ENCODE assay signal across 16 cellular contexts in genomic region chr19:4416268-4416667, GRCh38. TPM values are rescaled to one million over a fixed set of nuclear protein-coding genes. Genes with fewer than 3 reads are reported as not detected.
DNase-seq lines count a peak whose midpoint lies in the region; ATAC-seq and TF ChIP-seq lines count a peak whose summit lies in the region.
"Had no signal": no experiment of that assay in that cellular context is flagged by ENCODE, and none has a peak within 500 bp of the region (broad histone marks: within the 10 kb centered on the region; RNA-seq: fewer than 3 reads in every experiment).

No MANE protein-coding gene starts in this region.

- H4K91ac ChIP-seq in mesenchymal stem cell (ENCODE audit: low read length): no peak overlapping the region

- H2BK12ac ChIP-seq in mesenchymal stem cell (ENCODE audit: low read length in 2 of 2): no peak overlapping the region

- no peaks in the 10 kb centered on the region for H3K27me3 Mint-ChIP-seq in activated CD4-positive, alpha-beta T cell treated with anti-CD3 and anti-CD28 coated beads, Interleukin-2, amount 10 ng/mL, durations not matched to agents 7 days and 5 days
- H3K27me3 Mint-ChIP-seq in brain (no peaks in the 10 kb centered on the region), type B pancreatic cell (no peaks in the 10 kb centered on the region)
- H3K27me3 Mint-ChIP-seq: B cell; CD4-positive, alpha-beta memory T cell; IgD-negative memory B cell had no signal

- no peak overlapping the region for H3K14ac ChIP-seq in mesenchymal stem cell (ENCODE audit: low read length in 2 of 2)

- no peak overlapping the region for H2BK15ac ChIP-seq in mesenchymal stem cell (ENCODE audit: low read depth, poor library complexity, severe bottlenecking)

- no peak for TF ChIP-seq POLR2A in GM18505 (IDR thresholded peaks at IDR 0.05; ENCODE audit: borderline replicate concordance, extremely low read depth, insufficient read depth, insufficient read length)

- 96% methylated on average over 9 of the region's 9 CpGs for WGBS in mesenchymal stem cell

- H3K9me3 Mint-ChIP-seq in activated CD4-positive, alpha-beta T cell treated with anti-CD3 and anti-CD28 coated beads, Interleukin-2, amount 10 ng/mL, durations not matched to agents 7 days and 5 days: no peaks in the 10 kb centered on the region
- H3K9me3 Mint-ChIP-seq in brain (no peaks in the 10 kb centered on the region), type B pancreatic cell (no peaks in the 10 kb centered on the region)
- H3K9me3 Mint-ChIP-seq: CD4-positive, alpha-beta memory T cell; IgD-negative memory B cell had no signal

- H3K18ac ChIP-seq in mesenchymal stem cell (ENCODE audit: low read depth in 1 of 2, low read length in 2 of 2): no peak overlapping the region

- peaks cover 31% of the 10 kb centered on the region for H3K36me3 Mint-ChIP-seq in activated CD4-positive, alpha-beta T cell treated with anti-CD3 and anti-CD28 coated beads, Interleukin-2, amount 10 ng/mL, durations not matched to agents 7 days and 5 days (ENCODE audit: low read depth)
- H3K36me3 Mint-ChIP-seq in brain: no peaks in the 10 kb centered on the region
- H3K36me3 Mint-ChIP-seq in type B pancreatic cell: peaks cover 6% of the 10 kb centered on the region

- H3K27me3 ChIP-seq in mesenchymal stem cell (ENCODE audit: control insufficient read depth in 1 of 2, insufficient read depth in 1 of 2, low read length in 2 of 2): no peaks in the 10 kb centered on the region

- no peaks in the 10 kb centered on the region for H3K9me3 ChIP-seq in mesenchymal stem cell (ENCODE audit: control insufficient read depth, low read length)

- no peaks in the 10 kb centered on the region for H3K4me1 ChIP-seq in mesenchymal stem cell (ENCODE audit: control insufficient read depth, insufficient read depth, low read depth, low read length)

- no peak overlapping the region for H4K8ac ChIP-seq in mesenchymal stem cell (ENCODE audit: low read length)

- no peak for TF ChIP-seq CTCF in brain (conservative IDR thresholded peaks at IDR 0.05)
- no peak for TF ChIP-seq CTCF in type B pancreatic cell (conservative IDR thresholded peaks at IDR 0.05)

- no peak overlapping the region for H3K4me3 Mint-ChIP-seq in activated CD4-positive, alpha-beta T cell treated with anti-CD3 and anti-CD28 coated beads, Interleukin-2, amount 10 ng/mL, durations not matched to agents 7 days and 5 days
- H3K4me3 Mint-ChIP-seq in brain (peak overlapping the region in 4 of 5 experiments; percentile 32 to 73 (median 67)), type B pancreatic cell (no peak overlapping the region)
- H3K4me3 Mint-ChIP-seq: B cell; CD4-positive, alpha-beta memory T cell; IgD-negative memory B cell had no signal

- CTCF ChIA-PET in activated CD4-positive, alpha-beta T cell treated with anti-CD3 and anti-CD28 coated beads, Interleukin-2, amount 10 ng/mL, durations not matched to agents 7 days and 5 days (lab: Charles Lee): interaction anchor here (1.7 to 9.5 kb wide), 2 partner anchors 13 to 15 kb away, joined by 5 to 52 read pairs; partner anchors contain the start of genes CHAF1A and SH3GL1

- no peak overlapping the region for H3K4me2 ChIP-seq in mesenchymal stem cell (ENCODE audit: low read length, poor library complexity, severe bottlenecking)
- H3K4me2 ChIP-seq: PC-9 had no signal

- H2AK5ac ChIP-seq in mesenchymal stem cell (ENCODE audit: low read length, severe bottlenecking): peak overlapping the region; percentile 33

- no peak overlapping the region for H3K23ac ChIP-seq in mesenchymal stem cell (ENCODE audit: low read length in 2 of 2)

- POLR2A ChIA-PET in activated CD4-positive, alpha-beta T cell treated with anti-CD3 and anti-CD28 coated beads, Interleukin-2, amount 10 ng/mL, durations not matched to agents 7 days and 5 days (lab: Charles Lee): no interaction called here

- no peak for DNase-seq in activated CD4-positive, alpha-beta T cell treated with anti-CD3 and anti-CD28 coated beads, Interleukin-2, amount 10 ng/mL, durations not matched to agents 7 days and 5 days
- DNase-seq in activated CD4-positive, alpha-beta T cell treated with anti-CD3 and anti-CD28 coated beads, Interleukin-2, amount 50 U/mL, for 48 hours: no peak
- DNase-seq in mesenchymal stem cell (no peak), type B pancreatic cell (ENCODE audit: extremely low spot score, unreplicated experiment) (no peak), amygdala (lab: John Stamatoyannopoulos, UW) (no peak), cortex of kidney (lab: John Stamatoyannopoulos, UW) (no peak)
- DNase-seq: CD4-positive, alpha-beta memory T cell; NCI-H1105; NCI-H1694; NCI-H524; PC-9 had no signal

- H3K27ac ChIP-seq in mesenchymal stem cell (ENCODE audit: low read length, poor library complexity, severe bottlenecking): no peak overlapping the region
- H3K27ac ChIP-seq: 22Rv1, PC-9 had no signal

- no peak overlapping the region for H2BK5ac ChIP-seq in mesenchymal stem cell (ENCODE audit: low read depth, low read length, poor library complexity, severe bottlenecking)

- H3K79me1 ChIP-seq in mesenchymal stem cell (replicated peaks; ENCODE audit: low read length, poor library complexity, severe bottlenecking): peaks cover 38% of the 10 kb centered on the region

- peak overlapping the region; percentile 32 for H3K27ac Mint-ChIP-seq in activated CD4-positive, alpha-beta T cell treated with anti-CD3 and anti-CD28 coated beads, Interleukin-2, amount 10 ng/mL, durations not matched to agents 7 days and 5 days
- H3K27ac Mint-ChIP-seq in brain: peak overlapping the region; percentile 76 to 97 (median 95)
- H3K27ac Mint-ChIP-seq in type B pancreatic cell: peak overlapping the region; percentile 38
- H3K27ac Mint-ChIP-seq: B cell; CD4-positive, alpha-beta memory T cell; IgD-negative memory B cell had no signal

- no peak overlapping the region for H3K4ac ChIP-seq in mesenchymal stem cell (ENCODE audit: low read depth in 1 of 2, low read length in 2 of 2)

- H3K4me1 Mint-ChIP-seq in activated CD4-positive, alpha-beta T cell treated with anti-CD3 and anti-CD28 coated beads, Interleukin-2, amount 10 ng/mL, durations not matched to agents 7 days and 5 days: no peaks in the 10 kb centered on the region
- H3K4me1 Mint-ChIP-seq in brain (peaks cover 36% of the 10 kb centered on the region), type B pancreatic cell (ENCODE audit: unreplicated experiment) (peaks cover 11% of the 10 kb centered on the region)
- H3K4me1 Mint-ChIP-seq: B cell had no signal

- ATAC-seq in GM18505 (IDR thresholded peaks at IDR 0.05; ENCODE audit: unreplicated experiment): no peak

- H3K36me3 ChIP-seq in mesenchymal stem cell (ENCODE audit: control insufficient read depth in 1 of 2, insufficient read depth in 2 of 2, low read depth in 1 of 2, low read length in 2 of 2): peaks cover 11 to 15% of the 10 kb centered on the region in 2 experiments

- H3K4me3 ChIP-seq in mesenchymal stem cell (ENCODE audit: insufficient read depth in 1 of 2, low read depth in 1 of 2, low read length in 2 of 2): no peak overlapping the region
- H3K4me3 ChIP-seq: PC-9 had no signal

- no peak overlapping the region for H2BK120ac ChIP-seq in mesenchymal stem cell (ENCODE audit: low read depth, low read length)

- no peak overlapping the region for H2AFZ ChIP-seq in mesenchymal stem cell (ENCODE audit: low read depth, low read length)
- H2AFZ ChIP-seq: PC-9 had no signal

- no peak overlapping the region for H3K9ac ChIP-seq in mesenchymal stem cell (ENCODE audit: low read length)

RNA-seq across cellular contexts. Expression of gene CHAF1A, which starts 13.8 kb away (rescaled TPM):
- 10 to 100 TPM; 77.1 to 83.7 TPM for total RNA-seq in activated CD4-positive, alpha-beta T cell treated with anti-CD3 and anti-CD28 coated beads, Interleukin-2, amount 10 ng/mL, durations not matched to agents 7 days and 5 days
- 36.3 TPM for polyA plus RNA-seq in brain (ENCODE audit: insufficient read depth, low read depth, low replicate concordance)
- 7.6 TPM for polyA plus RNA-seq in mesenchymal stem cell (2013, experiment 1 of 2)
- polyA plus RNA-seq in mesenchymal stem cell (2013, experiment 2 of 2): 6.3 TPM
- 25.7 and 46.3 TPM in 2 replicates for total RNA-seq in type B pancreatic cell (ENCODE audit: low replicate concordance)

RNA-seq across cellular contexts. Expression of gene SH3GL1, which starts 15.9 kb away (rescaled TPM):
- total RNA-seq in activated CD4-positive, alpha-beta T cell treated with anti-CD3 and anti-CD28 coated beads, Interleukin-2, amount 10 ng/mL, durations not matched to agents 7 days and 5 days: 10 to 100 TPM; 67.7 to 68.2 TPM
- polyA plus RNA-seq in brain (ENCODE audit: insufficient read depth, low read depth, low replicate concordance): 129 TPM
- polyA plus RNA-seq in mesenchymal stem cell (2013, experiment 1 of 2): 108 TPM
- polyA plus RNA-seq in mesenchymal stem cell (2013, experiment 2 of 2): 106 TPM
- total RNA-seq in type B pancreatic cell (ENCODE audit: low replicate concordance): 74.4 and 87.2 TPM in 2 replicates

RNA-seq across cellular contexts. Expression of gene UBXN6, which starts 41.3 kb away (rescaled TPM):
- total RNA-seq in activated CD4-positive, alpha-beta T cell treated with anti-CD3 and anti-CD28 coated beads, Interleukin-2, amount 10 ng/mL, durations not matched to agents 7 days and 5 days: 10 to 100 TPM; 36.2 to 44.6 TPM
- polyA plus RNA-seq in brain (ENCODE audit: insufficient read depth, low read depth, low replicate concordance): 266 TPM
- 89.7 TPM for polyA plus RNA-seq in mesenchymal stem cell (2013, experiment 1 of 2)
- polyA plus RNA-seq in mesenchymal stem cell (2013, experiment 2 of 2): 95.2 TPM
- 60.8 and 81.5 TPM in 2 replicates for total RNA-seq in type B pancreatic cell (ENCODE audit: low replicate concordance)

RNA-seq across cellular contexts. Expression of gene HDGFL2, which starts 55.8 kb away (rescaled TPM):
- total RNA-seq in activated CD4-positive, alpha-beta T cell treated with anti-CD3 and anti-CD28 coated beads, Interleukin-2, amount 10 ng/mL, durations not matched to agents 7 days and 5 days: 10 to 100 TPM; 58.3 to 62.1 TPM
- 150 TPM for polyA plus RNA-seq in brain (ENCODE audit: insufficient read depth, low read depth, low replicate concordance)
- 45.0 TPM for polyA plus RNA-seq in mesenchymal stem cell (2013, experiment 1 of 2)
- polyA plus RNA-seq in mesenchymal stem cell (2013, experiment 2 of 2): 43.4 TPM
- 45.0 and 77.9 TPM in 2 replicates for total RNA-seq in type B pancreatic cell (ENCODE audit: low replicate concordance)

Comparison
In these comparisons a context has a peak if more than half of its experiments do, and no peak if none do; other contexts are left out.
1. H3K27ac Mint-ChIP-seq: peak in every context shown above with its lines; median percentile 95 in brain; 38 in type B pancreatic cell; 32 in activated CD4-positive, alpha-beta T cell treated with anti-CD3 and anti-CD28 coated beads, Interleukin-2, amount 10 ng/mL, durations not matched to agents 7 days and 5 days.
2. H3K4me3 Mint-ChIP-seq: peak in brain (4 of 5); none in activated CD4-positive, alpha-beta T cell treated with anti-CD3 and anti-CD28 coated beads, Interleukin-2, amount 10 ng/mL, durations not matched to agents 7 days and 5 days (single experiment) and type B pancreatic cell (single experiment).